ENCODE assay signal across 21 cellular contexts in genomic region chr3:126309861-126310655, GRCh38. TPM values are rescaled to one million over a fixed set of nuclear protein-coding genes. Genes with fewer than 3 reads are reported as not detected.
A peak's percentile ranks its signal among the peaks of the same experiment; 100 is the strongest.
DNase-seq lines count a peak whose midpoint lies in the region; ATAC-seq, FAIRE-seq and TF ChIP-seq lines count a peak whose summit lies in the region.
"Had no signal": no experiment of that assay in that cellular context is flagged by ENCODE, and none has a peak within 500 bp of the region (broad histone marks: within the 10 kb centered on the region; RNA-seq: fewer than 3 reads in every experiment).

No MANE protein-coding gene starts in this region.

- no peak for ATAC-seq in activated CD8-positive, alpha-beta memory T cell treated with anti-CD3 and anti-CD28 coated beads, Interleukin-2, amount 10 ng/mL, durations not matched to agents 7 days and 5 days
- no peak for ATAC-seq in HG03354 (IDR thresholded peaks at IDR 0.05; ENCODE audit: poor library complexity, severe bottlenecking, unreplicated experiment)

- H3K27me3 ChIP-seq in bronchial epithelial cell (ENCODE audit: control insufficient read depth, insufficient read depth, low read length): no peaks in the 10 kb centered on the region
- H3K27me3 ChIP-seq: BE2C had no signal

- no peak for TF ChIP-seq CTCF in bronchial epithelial cell (IDR thresholded peaks at IDR 0.05; ENCODE audit: insufficient read depth, low read length, severe bottlenecking)
- no peak for TF ChIP-seq CTCF in type B pancreatic cell (conservative IDR thresholded peaks at IDR 0.05)

- H3K27ac Mint-ChIP-seq in activated CD8-positive, alpha-beta memory T cell treated with anti-CD3 and anti-CD28 coated beads, Interleukin-2, amount 10 ng/mL, durations not matched to agents 7 days and 5 days: no peak overlapping the region
- no peak overlapping the region for H3K27ac Mint-ChIP-seq in type B pancreatic cell
- H3K27ac Mint-ChIP-seq: CD8-positive, alpha-beta memory T cell had no signal

- no peaks in the 10 kb centered on the region for H3K36me3 Mint-ChIP-seq in activated CD8-positive, alpha-beta memory T cell treated with anti-CD3 and anti-CD28 coated beads, Interleukin-2, amount 10 ng/mL, durations not matched to agents 7 days and 5 days
- no peaks in the 10 kb centered on the region for H3K36me3 Mint-ChIP-seq in type B pancreatic cell
- H3K36me3 Mint-ChIP-seq: CD4-positive, CD25-positive, alpha-beta regulatory T cell; CD8-positive, alpha-beta memory T cell had no signal

- H3K4me1 Mint-ChIP-seq in activated CD8-positive, alpha-beta memory T cell treated with anti-CD3 and anti-CD28 coated beads, Interleukin-2, amount 10 ng/mL, durations not matched to agents 7 days and 5 days: no peaks in the 10 kb centered on the region
- H3K4me1 Mint-ChIP-seq in type B pancreatic cell (ENCODE audit: unreplicated experiment): no peaks in the 10 kb centered on the region
- H3K4me1 Mint-ChIP-seq: CD4-positive, CD25-positive, alpha-beta regulatory T cell; CD8-positive, alpha-beta memory T cell had no signal

- no peak overlapping the region for H3K4me3 ChIP-seq in bronchial epithelial cell (ENCODE audit: low read depth, low read length)
- H3K4me3 ChIP-seq: GM23248, HAP-1 had no signal

- DNase-seq in activated CD8-positive, alpha-beta memory T cell treated with anti-CD3 and anti-CD28 coated beads, Interleukin-2, amount 50 U/mL, for 48 hours: peak; percentile 23
- DNase-seq in activated CD8-positive, alpha-beta memory T cell treated with anti-CD3 and anti-CD28 coated beads, Interleukin-2, amount 10 ng/mL, durations not matched to agents 7 days and 5 days: no peak
- DNase-seq in bronchial epithelial cell (ENCODE audit: low read depth): no peak
- peak; percentile 72 for DNase-seq in mesenteric fat pad (ENCODE audit: low spot score)
- DNase-seq in type B pancreatic cell (ENCODE audit: extremely low spot score, unreplicated experiment): peak; percentile 56
- DNase-seq in AG08396 (ENCODE audit: low spot score): no peak
- DNase-seq: BE2C; C1 segment of cervical spinal cord; CD4-positive, CD25-positive, alpha-beta regulatory T cell; CD8-positive, alpha-beta memory T cell; COR-L47; DMS 273 treated with DMSO at 0.1 percent for 48 hours; DMS53; GM23248; IMR-90 had no signal

- no peaks in the 10 kb centered on the region for H3K36me3 ChIP-seq in bronchial epithelial cell (ENCODE audit: control insufficient read depth, insufficient read depth, low read length)
- H3K36me3 ChIP-seq: BE2C, HAP-1 had no signal

- FAIRE-seq in bronchial epithelial cell (lab: Jason Lieb, UNC): peak; percentile 47
- FAIRE-seq: G401.6, GM12891, GM19239, HTR-8/SVneo had no signal

- H3K27me3 Mint-ChIP-seq in activated CD8-positive, alpha-beta memory T cell treated with anti-CD3 and anti-CD28 coated beads, Interleukin-2, amount 10 ng/mL, durations not matched to agents 7 days and 5 days: no peaks in the 10 kb centered on the region
- H3K27me3 Mint-ChIP-seq in type B pancreatic cell: no peaks in the 10 kb centered on the region
- H3K27me3 Mint-ChIP-seq: CD4-positive, CD25-positive, alpha-beta regulatory T cell had no signal

- CTCF ChIA-PET in activated CD8-positive, alpha-beta memory T cell treated with anti-CD3 and anti-CD28 coated beads, Interleukin-2, amount 10 ng/mL, durations not matched to agents 7 days and 5 days (lab: Charles Lee): no interaction called here

- H3K9me3 Mint-ChIP-seq in activated CD8-positive, alpha-beta memory T cell treated with anti-CD3 and anti-CD28 coated beads, Interleukin-2, amount 10 ng/mL, durations not matched to agents 7 days and 5 days (ENCODE audit: low read depth): no peaks in the 10 kb centered on the region
- H3K9me3 Mint-ChIP-seq in type B pancreatic cell: no peaks in the 10 kb centered on the region
- H3K9me3 Mint-ChIP-seq: CD4-positive, CD25-positive, alpha-beta regulatory T cell had no signal

- H3K4me3 Mint-ChIP-seq in activated CD8-positive, alpha-beta memory T cell treated with anti-CD3 and anti-CD28 coated beads, Interleukin-2, amount 10 ng/mL, durations not matched to agents 7 days and 5 days: no peak overlapping the region
- H3K4me3 Mint-ChIP-seq in type B pancreatic cell: no peak overlapping the region
- H3K4me3 Mint-ChIP-seq: CD4-positive, CD25-positive, alpha-beta regulatory T cell; CD8-positive, alpha-beta memory T cell had no signal

RNA-seq across cellular contexts. Expression of gene KLF15, which starts 47.1 kb away (rescaled TPM):
- not detected for total RNA-seq in activated CD8-positive, alpha-beta memory T cell treated with anti-CD3 and anti-CD28 coated beads, Interleukin-2, amount 10 ng/mL, durations not matched to agents 7 days and 5 days
- total RNA-seq in bronchial epithelial cell (0.26 and 3.4 TPM in 2 replicates), mesenteric fat pad (53.8 TPM), type B pancreatic cell (ENCODE audit: low replicate concordance) (2.4 and 7.9 TPM in 2 replicates)
- total RNA-seq: CD4-positive, CD25-positive, alpha-beta regulatory T cell had no signal

Comparison
In these comparisons a context has a peak if more than half of its experiments do, and no peak if none do; other contexts are left out.
1. DNase-seq: peak in activated CD8-positive, alpha-beta memory T cell treated with anti-CD3 and anti-CD28 coated beads, Interleukin-2, amount 50 U/mL, for 48 hours (single experiment), mesenteric fat pad (single experiment) and type B pancreatic cell (single experiment); none in activated CD8-positive, alpha-beta memory T cell treated with anti-CD3 and anti-CD28 coated beads, Interleukin-2, amount 10 ng/mL, durations not matched to agents 7 days and 5 days (single experiment), bronchial epithelial cell (single experiment) and AG08396 (single experiment).